In genomic region chr1:171180671-171181070, GRCh38 we compare ENCODE assay signal across 23 cellular contexts. TPM values are rescaled to one million over a fixed set of nuclear protein-coding genes. Genes with fewer than 3 reads are reported as not detected.
"Had no signal": no experiment of that assay in that cellular context is flagged by ENCODE, and none has a peak within 500 bp of the region (broad histone marks: within the 10 kb centered on the region; RNA-seq: fewer than 3 reads in every experiment).

No MANE protein-coding gene starts in this region.

- H3K27me3 Mint-ChIP-seq: progenitor cell of endocrine pancreas had no signal

- H3K27ac Mint-ChIP-seq: memory B cell, mesothelial cell of epicardium, natural killer cell, progenitor cell of endocrine pancreas had no signal

- ATAC-seq: foreskin keratinocyte, left cardiac atrium, lower lobe of right lung, natural killer cell, right cardiac atrium had no signal

- H3K9me3 Mint-ChIP-seq: memory B cell, mesothelial cell of epicardium, natural killer cell, neural crest cell had no signal

- H3K4me1 Mint-ChIP-seq: memory B cell, mesothelial cell of epicardium, natural killer cell, neural crest cell had no signal

- FAIRE-seq: kidney, small intestine had no signal

- H3K4me3 ChIP-seq: coronary artery, dorsolateral prefrontal cortex, left ventricle myocardium inferior, lower lobe of right lung, ovary, stomach, thoracic aorta, transverse colon had no signal

- H3K36me3 Mint-ChIP-seq: memory B cell, mesothelial cell of epicardium, natural killer cell had no signal

- DNase-seq: dorsolateral prefrontal cortex; effector CD8-positive, alpha-beta T cell; foreskin keratinocyte; kidney; left cardiac atrium; left ventricle myocardium inferior; lower lobe of right lung; natural killer cell; ovary; right cardiac atrium; small intestine; stimulated activated CD4-positive, alpha-beta T cell treated with anti-CD3 and anti-CD28 coated beads, Interleukin-12 subunit alpha, Interleukin-12 subunit beta, amount 100 ng/mL, for 4 hours; stimulated activated naive CD4-positive, alpha-beta T cell; stomach; substantia nigra; transverse colon had no signal

- H3K4me3 Mint-ChIP-seq: memory B cell, mesothelial cell of epicardium, natural killer cell, neural crest cell had no signal

RNA-seq across cellular contexts. Expression of gene FMO2, which starts 4.4 kb away (rescaled TPM):
- total RNA-seq: foreskin keratinocyte, mesothelial cell of epicardium, myocyte, natural killer cell, neural crest cell, progenitor cell of endocrine pancreas had no signal
